In genomic region chr16:61596648-61597047, GRCh38 we compare ENCODE assay signal across 25 cellular contexts.
"Had no signal": no experiment of that assay in that cellular context is flagged by ENCODE, and none has a peak within 500 bp of the region (broad histone marks: within the 10 kb centered on the region; RNA-seq: fewer than 3 reads in every experiment).

No MANE protein-coding gene starts in this region.

- H3K4me3 ChIP-seq: colonic mucosa, coronary artery, dorsolateral prefrontal cortex, esophagus muscularis mucosa, esophagus squamous epithelium, gastrocnemius medialis, gastroesophageal sphincter, heart left ventricle, heart right ventricle had no signal

- H3K27me3 Mint-ChIP-seq: dendritic cell treated with granulocyte-macrophage colony-stimulating factor and Interleukin-4, amounts not matched to agents 40 ng/mL and 50 ng/mL, for 4 days; effector memory CD8-positive, alpha-beta T cell had no signal

- ATAC-seq: effector memory CD8-positive, alpha-beta T cell; esophagus mucosa; foreskin keratinocyte; gastrocnemius medialis; gastroesophageal sphincter; heart left ventricle; heart right ventricle had no signal

- H3K27ac ChIP-seq: colonic mucosa, coronary artery, dorsolateral prefrontal cortex, epithelial cell of prostate, esophagus muscularis mucosa, esophagus squamous epithelium, foreskin keratinocyte, gastrocnemius medialis, gastroesophageal sphincter, heart left ventricle, heart right ventricle had no signal

- H3K4me1 Mint-ChIP-seq: endodermal cell had no signal

- DNase-seq: colonic mucosa; cortex of kidney; dermis blood vessel endothelial cell; dorsolateral prefrontal cortex; effector CD4-positive, alpha-beta T cell; effector CD8-positive, alpha-beta T cell; effector memory CD4-positive, alpha-beta T cell; effector memory CD8-positive, alpha-beta T cell; endodermal cell; erythroblast; esophagus squamous epithelium; foreskin fibroblast; foreskin keratinocyte; foreskin melanocyte; gastrocnemius medialis; glutamatergic neuron; head of caudate nucleus; heart left ventricle; heart right ventricle had no signal

- H3K9me3 ChIP-seq: colonic mucosa, gastrocnemius medialis had no signal

- H3K27ac Mint-ChIP-seq: dendritic cell treated with granulocyte-macrophage colony-stimulating factor and Interleukin-4, amounts not matched to agents 40 ng/mL and 50 ng/mL, for 4 days; effector memory CD8-positive, alpha-beta T cell; endodermal cell had no signal

- H3K4me1 ChIP-seq: colonic mucosa, esophagus muscularis mucosa, esophagus squamous epithelium, foreskin keratinocyte, gastrocnemius medialis, gastroesophageal sphincter, heart left ventricle, heart right ventricle had no signal

- H3K4me3 Mint-ChIP-seq: dendritic cell treated with granulocyte-macrophage colony-stimulating factor and Interleukin-4, amounts not matched to agents 40 ng/mL and 50 ng/mL, for 4 days; effector memory CD8-positive, alpha-beta T cell; endodermal cell had no signal

- H3K36me3 ChIP-seq: colonic mucosa, esophagus muscularis mucosa, esophagus squamous epithelium, gastrocnemius medialis, gastroesophageal sphincter, heart left ventricle, heart right ventricle had no signal

- H3K27me3 ChIP-seq: colonic mucosa, dorsolateral prefrontal cortex, esophagus muscularis mucosa, esophagus squamous epithelium, foreskin keratinocyte, gastrocnemius medialis, gastroesophageal sphincter, heart left ventricle, heart right ventricle had no signal
